Comparison of ENCODE assay signal across 8 cellular contexts in the genomic region with DNA sequence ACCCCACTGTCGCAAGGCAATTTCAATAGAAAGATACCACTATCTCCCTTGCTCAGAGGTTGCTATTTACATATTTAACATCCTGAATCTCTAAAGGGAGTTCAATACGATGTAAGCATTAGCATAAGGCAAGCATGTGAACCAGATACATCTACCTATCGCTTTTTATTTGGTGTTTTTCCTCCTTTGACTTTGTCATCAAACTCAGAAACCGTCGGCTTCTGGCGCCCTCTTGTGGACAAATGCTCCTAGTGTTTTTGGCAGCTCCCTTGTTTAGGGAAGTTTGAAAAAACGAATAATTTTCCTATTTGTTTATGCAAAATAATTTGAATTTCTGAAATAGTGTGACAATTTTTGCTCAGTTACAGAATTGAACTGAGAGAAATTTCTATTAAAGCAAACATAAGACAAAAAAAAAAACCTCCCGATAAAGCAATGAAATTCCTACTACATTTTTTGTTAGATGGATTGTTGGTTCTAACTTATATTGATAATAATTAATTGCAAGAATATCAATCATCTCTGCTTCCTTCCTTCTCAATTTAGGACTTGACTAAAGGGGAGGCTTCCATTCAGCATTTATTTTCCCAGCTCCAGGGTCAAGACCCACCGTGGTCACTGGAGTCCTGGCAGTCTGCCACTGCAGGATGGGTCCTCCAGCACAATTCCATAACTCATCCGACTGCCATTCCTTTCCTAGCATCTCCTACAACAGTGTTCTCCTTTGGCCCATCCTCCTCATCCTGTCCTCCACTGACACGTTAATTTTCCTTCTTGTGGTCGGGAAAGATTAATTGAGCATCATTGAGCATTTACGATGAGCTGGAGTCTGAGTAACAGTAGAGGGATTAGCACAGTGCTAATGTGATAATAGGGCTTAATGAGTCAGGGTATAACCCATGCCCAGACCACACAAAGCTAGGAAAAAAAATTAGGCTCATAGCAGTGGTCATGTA.
DNase-seq lines count a peak whose midpoint lies in the region; ATAC-seq and TF ChIP-seq lines count a peak whose summit lies in the region.

No MANE protein-coding gene starts in this region.

- intact Hi-C loops in esophagus muscularis mucosa (cut with DNase I), result no loop called here

- H3K4me3 Mint-ChIP-seq in natural killer cell treated with Interleukin-12 subunit alpha and Interleukin-12 subunit beta and Interleukin-15 and Interleukin-18, amount 100 ng/mL, for 72 hours, result no peak overlapping the region
- peak overlapping the region; percentile 67 to 70 for H3K4me3 Mint-ChIP-seq in stimulated activated naive B cell treated with anti-CD40 and anti-IgM and Interleukin-4, amounts not matched to agents 10 μg/mL and 1 μg/mL and 100 μg/mL, for 72 hours

- no peak for TF ChIP-seq EP300 in esophagus muscularis mucosa (IDR thresholded peaks at IDR 0.05)

- no peaks in the 10 kb centered on the region for H3K9me3 ChIP-seq in esophagus muscularis mucosa

- WGBS in esophagus muscularis mucosa, result 19% methylated on average over 13 of the region's 13 CpGs

- H3K9me3 Mint-ChIP-seq in natural killer cell treated with Interleukin-12 subunit alpha and Interleukin-12 subunit beta and Interleukin-15 and Interleukin-18, amount 100 ng/mL, for 72 hours, result no peaks in the 10 kb centered on the region
- H3K9me3 Mint-ChIP-seq in stimulated activated naive B cell treated with anti-CD40 and anti-IgM and Interleukin-4, amounts not matched to agents 10 μg/mL and 1 μg/mL and 100 μg/mL, for 72 hours, result no peaks in the 10 kb centered on the region

- no peaks in the 10 kb centered on the region for H3K36me3 ChIP-seq in esophagus muscularis mucosa

- peaks cover 17 to 23% of the 10 kb centered on the region in 2 donors for H3K27me3 Mint-ChIP-seq in natural killer cell treated with Interleukin-12 subunit alpha and Interleukin-12 subunit beta and Interleukin-15 and Interleukin-18, amount 100 ng/mL, for 72 hours
- H3K27me3 Mint-ChIP-seq in stimulated activated naive B cell treated with anti-CD40 and anti-IgM and Interleukin-4, amounts not matched to agents 10 μg/mL and 1 μg/mL and 100 μg/mL, for 72 hours, result peaks cover 0 to 9% of the 10 kb centered on the region in 2 donors

- TF ChIP-seq CTCF in esophagus muscularis mucosa (IDR thresholded peaks at IDR 0.05), result peak; percentile 72 to 91 (median 87)

- peak; percentile 49 for DNase-seq in COLO668 (lab: John Stamatoyannopoulos, UW; ENCODE audit: unreplicated experiment)
- peak; percentile 52 for DNase-seq in HT1080 (ENCODE audit: low read depth)
- peak; percentile 93 for DNase-seq in OCI-M1 (lab: John Stamatoyannopoulos, UW)
- DNase-seq in activated T-cell treated with anti-CD3 and anti-CD28 coated beads for 4 hours, result peak; percentile 86
- no peak for DNase-seq in esophagus muscularis mucosa (ENCODE audit: extremely low spot score)
- peak; percentile 67 for DNase-seq in natural killer cell treated with Interleukin-12 subunit alpha and Interleukin-12 subunit beta and Interleukin-15 and Interleukin-18, amount 100 ng/mL, for 72 hours (ENCODE audit: low spot score)
- DNase-seq in stimulated activated naive B cell treated with anti-CD40 and anti-IgM and Interleukin-4, amounts not matched to agents 10 μg/mL and 1 μg/mL and 100 μg/mL, for 72 hours, result peak; percentile 67

- no peak overlapping the region for H3K27ac Mint-ChIP-seq in natural killer cell treated with Interleukin-12 subunit alpha and Interleukin-12 subunit beta and Interleukin-15 and Interleukin-18, amount 100 ng/mL, for 72 hours
- H3K27ac Mint-ChIP-seq in stimulated activated naive B cell treated with anti-CD40 and anti-IgM and Interleukin-4, amounts not matched to agents 10 μg/mL and 1 μg/mL and 100 μg/mL, for 72 hours, result peak overlapping the region; percentile 76

- no peak overlapping the region for H3K27ac ChIP-seq in esophagus muscularis mucosa (replicated peaks in 1 of 4)

- no peaks in the 10 kb centered on the region for H3K36me3 Mint-ChIP-seq in natural killer cell treated with Interleukin-12 subunit alpha and Interleukin-12 subunit beta and Interleukin-15 and Interleukin-18, amount 100 ng/mL, for 72 hours
- H3K36me3 Mint-ChIP-seq in stimulated activated naive B cell treated with anti-CD40 and anti-IgM and Interleukin-4, amounts not matched to agents 10 μg/mL and 1 μg/mL and 100 μg/mL, for 72 hours, result peaks cover 4% of the 10 kb centered on the region in 2 donors

- peaks cover 0 to 10% (median 9%) of the 10 kb centered on the region in 4 donors for H3K4me1 ChIP-seq in esophagus muscularis mucosa

- no peaks in the 10 kb centered on the region for H3K4me1 Mint-ChIP-seq in natural killer cell treated with Interleukin-12 subunit alpha and Interleukin-12 subunit beta and Interleukin-15 and Interleukin-18, amount 100 ng/mL, for 72 hours (ENCODE audit: low read depth in 2 of 2)
- H3K4me1 Mint-ChIP-seq in stimulated activated naive B cell treated with anti-CD40 and anti-IgM and Interleukin-4, amounts not matched to agents 10 μg/mL and 1 μg/mL and 100 μg/mL, for 72 hours, result peaks cover 34 to 47% of the 10 kb centered on the region in 2 donors

- no peak for TF ChIP-seq POLR2A in esophagus muscularis mucosa (IDR thresholded peaks at IDR 0.05; ENCODE audit: low read depth)

- H3K27me3 ChIP-seq in esophagus muscularis mucosa, result peaks cover 0 to 5% (median 0%) of the 10 kb centered on the region in 4 donors

- H3K4me3 ChIP-seq in esophagus muscularis mucosa, result peak overlapping the region in 1 of 4 donors; percentile 6

- ATAC-seq in GM19455 (IDR thresholded peaks at IDR 0.05; ENCODE audit: unreplicated experiment), result peak; percentile 69
- ATAC-seq in natural killer cell treated with Interleukin-12 subunit alpha and Interleukin-12 subunit beta and Interleukin-15 and Interleukin-18, amount 100 ng/mL, for 72 hours, result no peak
- peak; percentile 71 to 84 for ATAC-seq in stimulated activated naive B cell treated with anti-CD40 and anti-IgM and Interleukin-4, amounts not matched to agents 10 μg/mL and 1 μg/mL and 100 μg/mL, for 72 hours (replicated peaks)

Comparison
In these comparisons a context has a peak if more than half of its experiments do, and no peak if none do; other contexts are left out.
1. ATAC-seq: peak in GM19455 (single experiment) and stimulated activated naive B cell treated with anti-CD40 and anti-IgM and Interleukin-4, amounts not matched to agents 10 μg/mL and 1 μg/mL and 100 μg/mL, for 72 hours (2 of 2); none in natural killer cell treated with Interleukin-12 subunit alpha and Interleukin-12 subunit beta and Interleukin-15 and Interleukin-18, amount 100 ng/mL, for 72 hours (0 of 2).